ENCODE assay signal across 8 cellular contexts in genomic region chr5:50934343-50934742, GRCh38.
"Had no signal": no experiment of that assay in that cellular context is flagged by ENCODE, and none has a peak within 500 bp of the region (broad histone marks: within the 10 kb centered on the region; RNA-seq: fewer than 3 reads in every experiment).

No MANE protein-coding gene starts in this region.

- H3K4me3 ChIP-seq: GM12878 had no signal

- FAIRE-seq: G401.6, GM12878, GM12891, GM12892, GM18507, GM19239 had no signal

- ATAC-seq: GM12878 had no signal

- DNase-seq: GDM1, GF-D8 had no signal
